ENCODE assay signal across 9 cellular contexts in the genomic region with DNA sequence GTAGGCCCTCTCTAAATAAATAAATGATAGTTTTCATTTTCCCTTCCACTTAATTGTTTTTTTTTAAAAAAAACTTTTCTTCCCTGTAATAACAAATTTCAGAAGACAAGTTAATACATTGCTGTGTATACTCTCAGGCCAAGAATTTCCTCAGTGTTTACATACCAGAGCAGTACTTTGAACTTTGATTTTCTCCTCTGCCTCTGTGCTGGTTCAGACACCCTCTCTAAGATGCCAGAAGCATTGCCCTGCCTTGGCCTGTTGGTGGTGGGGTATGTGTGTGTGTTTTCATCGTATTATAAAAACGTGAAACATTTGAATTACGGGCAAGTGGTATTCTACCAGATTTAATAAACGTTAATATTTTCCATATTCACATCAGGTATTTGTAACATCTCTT.
DNase-seq lines count a peak whose midpoint lies in the region; ATAC-seq and TF ChIP-seq lines count a peak whose summit lies in the region.
"Had no signal": no experiment of that assay in that cellular context is flagged by ENCODE, and none has a peak within 500 bp of the region (broad histone marks: within the 10 kb centered on the region; RNA-seq: fewer than 3 reads in every experiment).

No MANE protein-coding gene starts in this region.

- TF ChIP-seq POLR2A in esophagus squamous epithelium (IDR thresholded peaks at IDR 0.05) = no peak

- POLR2A ChIA-PET in CD4-positive, alpha-beta T cell (lab: Charles Lee) = interaction anchor here (1.1 to 3.1 kb wide), 5 partner anchors 9 to 69 kb away, joined by 4 to 19 read pairs (median 14); a partner anchor contains a TSS
- POLR2A ChIA-PET in Panc1 (lab: Charles Lee) = interaction anchor here (0.6 to 1.0 kb wide), 3 partner anchors 11 to 15 kb away, joined by 3 read pairs; no protein-coding TSS in a partner anchor

- peaks cover 93% of the 10 kb centered on the region for H3K4me1 Mint-ChIP-seq in CD4-positive, alpha-beta T cell (ENCODE audit: low read depth)

- H3K4me3 ChIP-seq in Panc1 (ENCODE audit: low read depth in 2 of 2, low read length in 2 of 2) = no peak overlapping the region
- H3K4me3 ChIP-seq in esophagus squamous epithelium = no peak overlapping the region

- no peak for ATAC-seq in CD4-positive, alpha-beta T cell (ENCODE audit: poor library complexity)
- ATAC-seq in Panc1 (no peak), HG02678 (IDR thresholded peaks at IDR 0.05; ENCODE audit: unreplicated experiment) (no peak), GM18517 (IDR thresholded peaks at IDR 0.05; ENCODE audit: unreplicated experiment) (no peak), HG02973 (IDR thresholded peaks at IDR 0.05; ENCODE audit: unreplicated experiment) (no peak)

- no peaks in the 10 kb centered on the region for H3K27me3 ChIP-seq in CD4-positive, alpha-beta T cell (ENCODE audit: control insufficient read depth, insufficient read depth, low read length)
- no peaks in the 10 kb centered on the region for H3K27me3 ChIP-seq in Panc1 (ENCODE audit: control insufficient read depth, insufficient read depth, low read length)
- no peaks in the 10 kb centered on the region for H3K27me3 ChIP-seq in esophagus squamous epithelium

- no peak for TF ChIP-seq CTCF in CD4-positive, alpha-beta T cell (IDR thresholded peaks at IDR 0.05)
- TF ChIP-seq CTCF in Panc1 (IDR thresholded peaks at IDR 0.05) (no peak), esophagus squamous epithelium (IDR thresholded peaks at IDR 0.05) (peak in 2 of 6 experiments; percentile 9 to 24)

- H3K9me3 Mint-ChIP-seq in CD4-positive, alpha-beta T cell = no peaks in the 10 kb centered on the region

- no peaks in the 10 kb centered on the region for H3K27me3 Mint-ChIP-seq in CD4-positive, alpha-beta T cell

- H3K9me3 ChIP-seq in CD4-positive, alpha-beta T cell (ENCODE audit: control insufficient read depth, low read length) = no peaks in the 10 kb centered on the region
- H3K9me3 ChIP-seq in Panc1 (ENCODE audit: control insufficient read depth, insufficient read depth, low read depth, low read length) (no peaks in the 10 kb centered on the region), esophagus squamous epithelium (no peaks in the 10 kb centered on the region)

- no peak for DNase-seq in CD4-positive, alpha-beta T cell
- DNase-seq in Panc1 (ENCODE audit: low read depth, low spot score) = no peak
- DNase-seq in esophagus squamous epithelium (lab: John Stamatoyannopoulos, UW) = no peak
- DNase-seq in posterior vena cava (ENCODE audit: low spot score) = peak; percentile 35
- DNase-seq in NCI-H1930 (lab: John Stamatoyannopoulos, UW) = no peak
- DNase-seq: NCI-H524 had no signal

- no peaks in the 10 kb centered on the region for H3K36me3 Mint-ChIP-seq in CD4-positive, alpha-beta T cell (ENCODE audit: low read depth)

- H3K36me3 ChIP-seq in Panc1 (ENCODE audit: control insufficient read depth, insufficient read depth, low read length) (peaks cover 5% of the 10 kb centered on the region; the same call in 1 of the 2 replicates), esophagus squamous epithelium (no peaks in the 10 kb centered on the region)

- CTCF ChIA-PET in CD4-positive, alpha-beta T cell (lab: Charles Lee) = interaction anchor here (1.2 to 1.9 kb wide), 2 partner anchors 12 to 19 kb away, joined by 3 to 6 read pairs; no protein-coding TSS in a partner anchor
- CTCF ChIA-PET in Panc1 (lab: Charles Lee) = no interaction called here

- intact Hi-C loops in CD4-positive, alpha-beta T cell (cut with DNase I, micrococcal nuclease) = loop anchor here in 1 of 2 experiments (2.0 kb wide), 1 partner anchor 31 kb away; no protein-coding TSS in a partner anchor
- intact Hi-C loops in Panc1 (cut with micrococcal nuclease; ENCODE audit: unreplicated experiment) (no loop called here), esophagus squamous epithelium (cut with DNase I) (no loop called here), posterior vena cava (cut with DNase I) (no loop called here)

- H3K4me3 Mint-ChIP-seq in CD4-positive, alpha-beta T cell = peak overlapping the region; percentile 30

- H3K27ac Mint-ChIP-seq in CD4-positive, alpha-beta T cell = peak overlapping the region; percentile 96

- in situ Hi-C loops in Panc1 (cut with HindIII; ENCODE audit: low pct_unique_long_range_greater_than_20kb, low sequenced_read_pairs) = no loop called here

- no TSS peak for BruUV-seq in Panc1 (replicated peaks; lab: Mats Ljungman, UMichigan)

- 14 to 23% methylated on average over 4 of the region's 4 CpGs for WGBS in esophagus squamous epithelium, 2 donors

- peak overlapping the region; percentile 81 for H3K27ac ChIP-seq in CD4-positive, alpha-beta T cell (ENCODE audit: low read depth, low read length)
- H3K27ac ChIP-seq in Panc1 (ENCODE audit: low read length) (peak overlapping the region; percentile 100), esophagus squamous epithelium (peak overlapping the region; percentile 79 to 92 (median 88))

- H3K4me1 ChIP-seq in Panc1 (ENCODE audit: control insufficient read depth, insufficient read depth, low read length) = peaks cover 99% of the 10 kb centered on the region
- peaks cover 47 to 100% (median 77%) of the 10 kb centered on the region in 3 donors for H3K4me1 ChIP-seq in esophagus squamous epithelium
